30 cellular contexts compared by ENCODE assay signal in the genomic region with DNA sequence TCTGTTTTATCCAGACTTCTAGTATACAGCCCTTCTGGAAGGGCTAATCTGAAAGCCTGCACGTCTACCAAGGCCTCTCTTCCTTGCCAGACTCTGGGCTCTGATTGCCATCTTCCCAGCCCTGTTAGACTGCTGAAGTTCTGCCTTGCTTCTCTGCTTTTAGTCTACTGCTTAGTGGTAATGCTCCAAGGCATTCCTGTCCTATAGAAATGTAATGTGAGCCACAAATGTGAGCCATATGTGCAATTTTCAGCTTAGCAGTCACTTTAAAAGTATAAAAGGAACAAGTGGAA. TPM values are rescaled to one million over a fixed set of nuclear protein-coding genes. Genes with fewer than 3 reads are reported as not detected.
"Had no signal": no experiment of that assay in that cellular context is flagged by ENCODE, and none has a peak within 500 bp of the region (broad histone marks: within the 10 kb centered on the region; RNA-seq: fewer than 3 reads in every experiment).

No MANE protein-coding gene starts in this region.

- H3K4me2 ChIP-seq: neural progenitor cell, smooth muscle cell had no signal

- H2AFZ ChIP-seq: neural progenitor cell had no signal

- H3K36me3 ChIP-seq: esophagus muscularis mucosa, neural progenitor cell, suprapubic skin, thyroid gland, vagina had no signal

- H3K9me3 ChIP-seq: mucosa of descending colon, thyroid gland, vagina had no signal

- H3K4me3 ChIP-seq: coronary artery, esophagus muscularis mucosa, mucosa of descending colon, neural progenitor cell, psoas muscle, smooth muscle cell, suprapubic skin, thyroid gland, vagina had no signal

- H3K9ac ChIP-seq: neural progenitor cell had no signal

- H3K27ac ChIP-seq: coronary artery, esophagus muscularis mucosa, neural progenitor cell, psoas muscle, suprapubic skin, thyroid gland, vagina had no signal

- H3K4me1 ChIP-seq: neural progenitor cell, suprapubic skin, thyroid gland, vagina had no signal

- ATAC-seq: mucosa of descending colon; natural killer cell treated with Interleukin-12 subunit alpha and Interleukin-12 subunit beta and Interleukin-15 and Interleukin-18, amount 100 ng/mL, for 72 hours; psoas muscle; sciatic nerve; stimulated activated naive CD8-positive, alpha-beta T cell treated with anti-CD3 and anti-CD28 coated beads, Interleukin-15, amount 100 ng/mL, for 72 hours had no signal

- DNase-seq: dermis blood vessel endothelial cell; effector memory CD4-positive, alpha-beta T cell; foreskin melanocyte; head of caudate nucleus; mesenchymal stem cell; naive B cell; retina; stimulated activated CD4-positive, alpha-beta T cell treated with anti-CD3 and anti-CD28 coated beads, Interleukin-12 subunit alpha, Interleukin-12 subunit beta, amount 100 ng/mL, for 4 hours; stimulated activated CD4-positive, alpha-beta T cell treated with anti-CD3 and anti-CD28 coated beads, Interleukin-1b, Interleukin-23, amount 100 ng/mL, for 48 hours; stimulated activated CD4-positive, alpha-beta T cell treated with anti-CD3 and anti-CD28 coated beads, Interleukin-4, amount 100 ng/mL, for 1 hour; stimulated activated CD8-positive, alpha-beta memory T cell treated with anti-CD3 and anti-CD28 coated beads, Interleukin-4, amount 100 ng/mL, for 48 hours; stimulated activated naive CD4-positive, alpha-beta T cell; stimulated activated naive CD8-positive, alpha-beta T cell treated with anti-CD3 and anti-CD28 coated beads, Interleukin-15, amount 100 ng/mL, for 72 hours; thyroid gland; trophoblast cell had no signal

- H3K27me3 ChIP-seq: esophagus muscularis mucosa, neural progenitor cell, suprapubic skin, thyroid gland, vagina had no signal

RNA-seq across cellular contexts. Expression of gene WNK2, which starts 32.1 kb away (rescaled TPM):
- total RNA-seq: dermis blood vessel endothelial cell; endothelial cell of umbilical vein; fibroblast of lung; lung microvascular endothelial cell; natural killer cell treated with Interleukin-12 subunit alpha and Interleukin-12 subunit beta and Interleukin-15 and Interleukin-18, amount 100 ng/mL, for 72 hours; osteocyte had no signal
- polyA plus RNA-seq: endothelial cell of umbilical vein, fibroblast of lung, keratinocyte had no signal
